21 cellular contexts compared by ENCODE assay signal in genomic region chr1:231313661-231314060, GRCh38. TPM values are rescaled to one million over a fixed set of nuclear protein-coding genes. Genes with fewer than 3 reads are reported as not detected.
DNase-seq lines count a peak whose midpoint lies in the region.
"Had no signal": no experiment of that assay in that cellular context is flagged by ENCODE, and none has a peak within 500 bp of the region (broad histone marks: within the 10 kb centered on the region; RNA-seq: fewer than 3 reads in every experiment).

No MANE protein-coding gene starts in this region.

- no peak overlapping the region for H3K18ac ChIP-seq in mesenchymal stem cell (ENCODE audit: low read depth in 1 of 2, low read length in 2 of 2)

- H3K9ac ChIP-seq in mesenchymal stem cell (ENCODE audit: low read length): no peak overlapping the region
- H3K9ac ChIP-seq: BLaER1 had no signal

- H3K79me1 ChIP-seq in mesenchymal stem cell (replicated peaks; ENCODE audit: low read length, poor library complexity, severe bottlenecking): no peaks in the 10 kb centered on the region

- H3K9me3 ChIP-seq in mesenchymal stem cell (ENCODE audit: control insufficient read depth, low read length): no peaks in the 10 kb centered on the region
- H3K9me3 ChIP-seq: HAP-1 had no signal

- H4K8ac ChIP-seq in mesenchymal stem cell (ENCODE audit: low read length): no peak overlapping the region

- no peaks in the 10 kb centered on the region for H3K36me3 ChIP-seq in mesenchymal stem cell (ENCODE audit: control insufficient read depth in 1 of 2, insufficient read depth in 2 of 2, low read depth in 1 of 2, low read length in 2 of 2)
- H3K36me3 ChIP-seq: BLaER1, HAP-1 had no signal

- no peaks in the 10 kb centered on the region for H3K27me3 ChIP-seq in mesenchymal stem cell (ENCODE audit: control insufficient read depth in 1 of 2, insufficient read depth in 1 of 2, low read length in 2 of 2)
- H3K27me3 ChIP-seq: BLaER1 had no signal

- H3K4me2 ChIP-seq in mesenchymal stem cell (ENCODE audit: low read length, poor library complexity, severe bottlenecking): no peak overlapping the region
- H3K4me2 ChIP-seq: BLaER1 had no signal

- H3K14ac ChIP-seq in mesenchymal stem cell (ENCODE audit: low read length in 2 of 2): no peak overlapping the region

- H4K91ac ChIP-seq in mesenchymal stem cell (ENCODE audit: low read length): no peak overlapping the region

- no peak overlapping the region for H2AK5ac ChIP-seq in mesenchymal stem cell (ENCODE audit: low read length, severe bottlenecking)

- no peak overlapping the region for H2BK120ac ChIP-seq in mesenchymal stem cell (ENCODE audit: low read depth, low read length)

- no peak overlapping the region for H2BK5ac ChIP-seq in mesenchymal stem cell (ENCODE audit: low read depth, low read length, poor library complexity, severe bottlenecking)

- H2AFZ ChIP-seq in mesenchymal stem cell (ENCODE audit: low read depth, low read length): no peak overlapping the region

- H3K4me1 ChIP-seq in mesenchymal stem cell (ENCODE audit: control insufficient read depth, insufficient read depth, low read depth, low read length): no peaks in the 10 kb centered on the region
- H3K4me1 ChIP-seq: BLaER1, HAP-1 had no signal

- H3K27ac ChIP-seq in mesenchymal stem cell (ENCODE audit: low read length, poor library complexity, severe bottlenecking): no peak overlapping the region
- H3K27ac ChIP-seq: 22Rv1, BLaER1, C4-2B had no signal

- H3K4me3 ChIP-seq in mesenchymal stem cell (ENCODE audit: insufficient read depth in 1 of 2, low read depth in 1 of 2, low read length in 2 of 2): no peak overlapping the region
- H3K4me3 ChIP-seq: BLaER1, HAP-1 had no signal

- H3K23ac ChIP-seq in mesenchymal stem cell (ENCODE audit: low read length in 2 of 2): no peak overlapping the region

- 89% methylated on average over 4 of the region's 4 CpGs for WGBS in mesenchymal stem cell

- H2BK15ac ChIP-seq in mesenchymal stem cell (ENCODE audit: low read depth, poor library complexity, severe bottlenecking): no peak overlapping the region

- no peak overlapping the region for H2BK12ac ChIP-seq in mesenchymal stem cell (ENCODE audit: low read length in 2 of 2)

- H3K4ac ChIP-seq in mesenchymal stem cell (ENCODE audit: low read depth in 1 of 2, low read length in 2 of 2): no peak overlapping the region

- DNase-seq in activated CD8-positive, alpha-beta memory T cell treated with anti-CD3 and anti-CD28 coated beads for 24 hours: peak; percentile 17
- DNase-seq in activated CD8-positive, alpha-beta memory T cell treated with anti-CD3 and anti-CD28 coated beads, Interleukin-2, amount 50 U/mL, for 4 hours: no peak
- DNase-seq in ecto neural progenitor cell (ENCODE audit: low spot score) (peak; percentile 12), islet precursor cell (peak; percentile 32), ureter (ENCODE audit: low spot score) (peak; percentile 18), NCI-H1436 (lab: John Stamatoyannopoulos, UW) (no peak), mesenchymal stem cell (no peak), COLO668 (lab: John Stamatoyannopoulos, UW; ENCODE audit: unreplicated experiment) (no peak)
- DNase-seq: Calu3; CD4-positive, alpha-beta T cell; CD8-positive, alpha-beta memory T cell; COR-L47; DMS53; DMS79 treated with DMSO at 0.1 percent for 48 hours; GF-D8; GOT3; HFFc6 had no signal

RNA-seq across cellular contexts. Expression of gene EXOC8, which starts 24.0 kb away (rescaled TPM):
- total RNA-seq in ureter: 13.3 TPM
- 4.7 TPM for polyA plus RNA-seq in mesenchymal stem cell (2013, experiment 1 of 2)
- 4.8 TPM for polyA plus RNA-seq in mesenchymal stem cell (2013, experiment 2 of 2)

RNA-seq across cellular contexts. Expression of gene SPRTN, which starts 24.4 kb away (rescaled TPM):
- 10.9 TPM for total RNA-seq in ureter
- 14.0 TPM for polyA plus RNA-seq in mesenchymal stem cell (2013, experiment 1 of 2)
- polyA plus RNA-seq in mesenchymal stem cell (2013, experiment 2 of 2): 11.6 TPM

Comparison
In these comparisons a context has a peak if more than half of its experiments do, and no peak if none do; other contexts are left out.
1. DNase-seq: peak in activated CD8-positive, alpha-beta memory T cell treated with anti-CD3 and anti-CD28 coated beads for 24 hours (single experiment), ecto neural progenitor cell (single experiment), islet precursor cell (single experiment) and ureter (single experiment); none in activated CD8-positive, alpha-beta memory T cell treated with anti-CD3 and anti-CD28 coated beads, Interleukin-2, amount 50 U/mL, for 4 hours (single experiment), NCI-H1436 (single experiment), mesenchymal stem cell (single experiment) and COLO668 (single experiment).